Comparison of ENCODE assay signal across 8 cellular contexts in genomic region chr14:24241829-24242443, GRCh38. TPM values are rescaled to one million over a fixed set of nuclear protein-coding genes. Genes with fewer than 3 reads are reported as not detected.
DNase-seq lines count a peak whose midpoint lies in the region; ATAC-seq, FAIRE-seq and TF ChIP-seq lines count a peak whose summit lies in the region.

No MANE protein-coding gene starts in this region.

- TF ChIP-seq POLR2A in heart left ventricle (IDR thresholded peaks at IDR 0.05): no peak

- CTCF ChIA-PET in SK-N-SH (lab: Yijun Ruan, JAX): interaction anchor here (0.7 to 12.0 kb wide), 31 partner anchors 9 to 195 kb away, joined by 3 to 191 read pairs (median 7); partner anchors contain the start of genes CHMP4A, CIDEB, DHRS1 and GMPR2

- DNase-seq in GM06990 (ENCODE audit: extremely low read depth, insufficient read length): peak; percentile 96
- DNase-seq in H9: peak; percentile 94
- DNase-seq in LoVo (ENCODE audit: low spot score): peak; percentile 95
- DNase-seq in SK-N-SH: peak; percentile 96
- peak; percentile 93 for DNase-seq in activated naive CD8-positive, alpha-beta T cell treated with anti-CD3 and anti-CD28 coated beads, Interleukin-2, amount 50 U/mL, for 24 hours
- DNase-seq in heart left ventricle: peak; percentile 92 to 96 (median 95)
- peak; percentile 97 for DNase-seq in posterior vena cava (ENCODE audit: low spot score)
- peak; percentile 97 for DNase-seq in urothelium cell line (ENCODE audit: low spot score)

- TF ChIP-seq CTCF in GM06990 (IDR thresholded peaks at IDR 0.05; ENCODE audit: insufficient read depth, low read length, poor library complexity, severe bottlenecking) (peak; percentile 25), H9 (conservative IDR thresholded peaks at IDR 0.05) (peak; percentile 63), SK-N-SH (IDR thresholded peaks at IDR 0.05) (peak; percentile 40), heart left ventricle (IDR thresholded peaks at IDR 0.05) (peak; percentile 52 to 75 (median 64))

- H4K5ac ChIP-seq in H9 (ENCODE audit: insufficient read length, low read depth, low read length): no peak overlapping the region

- no peaks in the 10 kb centered on the region for H3K9me3 Mint-ChIP-seq in H9
- H3K9me3 Mint-ChIP-seq in activated naive CD8-positive, alpha-beta T cell treated with anti-CD3 and anti-CD28 coated beads, Interleukin-2, amount 50 U/mL, for 24 hours: no peaks in the 10 kb centered on the region

- H3K23ac ChIP-seq in H9 (ENCODE audit: insufficient read length, low read depth, low read length): no peak overlapping the region

- no peak overlapping the region for H3K56ac ChIP-seq in H9 (ENCODE audit: insufficient read length, low read depth, low read length)

- H3K4me2 ChIP-seq in H9 (ENCODE audit: insufficient read depth, insufficient read length, low read length) (peak overlapping the region; percentile 47), SK-N-SH (peak overlapping the region; percentile 95)

- H3K9me2 ChIP-seq in SK-N-SH: no peaks in the 10 kb centered on the region

- H3K36me3 ChIP-seq in GM06990 (ENCODE audit: control insufficient read depth, insufficient read depth, low read length) (peaks cover 32% of the 10 kb centered on the region), SK-N-SH (replicated peaks in 1 of 2; ENCODE audit: control insufficient read depth in 1 of 2, insufficient read depth in 2 of 2, low read length in 1 of 2) (peaks cover 33 to 39% of the 10 kb centered on the region in 2 experiments), heart left ventricle (peaks cover 0 to 46% (median 44%) of the 10 kb centered on the region in 9 donors)

- H3K18ac ChIP-seq in H9 (ENCODE audit: insufficient read length, low read depth, low read length): peak overlapping the region; percentile 91

- peaks cover 7% of the 10 kb centered on the region; the same call in 1 of the 2 replicates for H3K27me3 Mint-ChIP-seq in H9 (ENCODE audit: low read depth)
- H3K27me3 Mint-ChIP-seq in activated naive CD8-positive, alpha-beta T cell treated with anti-CD3 and anti-CD28 coated beads, Interleukin-2, amount 50 U/mL, for 24 hours: no peaks in the 10 kb centered on the region

- peak overlapping the region; percentile 84 for H3K14ac ChIP-seq in H9 (ENCODE audit: insufficient read depth, low read length)

- ATAC-seq in activated naive CD8-positive, alpha-beta T cell treated with anti-CD3 and anti-CD28 coated beads, Interleukin-2, amount 50 U/mL, for 24 hours: peak; percentile 82
- peak; percentile 89 to 95 (median 94) for ATAC-seq in heart left ventricle

- no peaks in the 10 kb centered on the region for H3K79me2 ChIP-seq in H9 (ENCODE audit: insufficient read depth, low read length)
- peaks cover 33% of the 10 kb centered on the region for H3K79me2 ChIP-seq in SK-N-SH (ENCODE audit: insufficient read depth)

- H3K27me3 ChIP-seq in GM06990 (replicated peaks; ENCODE audit: control insufficient read depth, insufficient read depth, low read length): no peaks in the 10 kb centered on the region
- no peaks in the 10 kb centered on the region for H3K27me3 ChIP-seq in H9 (ENCODE audit: insufficient read depth, low read length)
- no peaks in the 10 kb centered on the region for H3K27me3 ChIP-seq in SK-N-SH (ENCODE audit: insufficient read depth)
- H3K27me3 ChIP-seq in heart left ventricle: no peaks in the 10 kb centered on the region

- peaks cover 19% of the 10 kb centered on the region for H3F3A ChIP-seq in SK-N-SH (replicated peaks; ENCODE audit: insufficient read depth)

- intact Hi-C loops in heart left ventricle (cut with DNase I): loop anchor here (1.0 to 10.0 kb wide), 10 partner anchors 10 to 195 kb away; partner anchors contain the start of genes DHRS1 (in 2 of the 10), NOP9 (in 2 of the 10), CHMP4A (in 1 of the 10) and GMPR2 (in 1 of the 10)
- intact Hi-C loops in posterior vena cava (cut with DNase I): loop anchor here in 1 of 2 donors (2.0 kb wide), 1 partner anchor 55 kb away; no protein-coding TSS in a partner anchor

- H4K8ac ChIP-seq in H9 (replicated peaks; ENCODE audit: insufficient read length, low read depth, low read length): no peak overlapping the region

- no peak overlapping the region for H2BK15ac ChIP-seq in H9 (ENCODE audit: low read depth, low read length)

- no peak overlapping the region for H3T11ph ChIP-seq in H9 (ENCODE audit: low read length)

- POLR2A ChIA-PET in SK-N-SH (lab: Yijun Ruan, JAX): interaction anchor here (0.6 to 2.5 kb wide), 16 partner anchors 9 to 1235 kb away, joined by 3 to 27 read pairs (median 6); partner anchors contain the start of genes CHMP4A, CIDEB, DHRS1 and GMPR2

- peak overlapping the region; percentile 99 to 100 (median 100) for H3K27ac Mint-ChIP-seq in H9
- H3K27ac Mint-ChIP-seq in activated naive CD8-positive, alpha-beta T cell treated with anti-CD3 and anti-CD28 coated beads, Interleukin-2, amount 50 U/mL, for 24 hours: peak overlapping the region; percentile 97

- peak overlapping the region; percentile 92 to 96 for H3K4me3 Mint-ChIP-seq in H9
- H3K4me3 Mint-ChIP-seq in activated naive CD8-positive, alpha-beta T cell treated with anti-CD3 and anti-CD28 coated beads, Interleukin-2, amount 50 U/mL, for 24 hours: peak overlapping the region; percentile 90

- H4K20me1 ChIP-seq in H9 (ENCODE audit: control insufficient read depth, insufficient read depth, insufficient read length) (peaks cover 2% of the 10 kb centered on the region), SK-N-SH (ENCODE audit: insufficient read depth) (no peaks in the 10 kb centered on the region)

- H2BK120ac ChIP-seq in H9 (ENCODE audit: low read depth, low read length, poor library complexity, severe bottlenecking): no peak overlapping the region

- peaks cover 26 to 43% (median 38%) of the 10 kb centered on the region in 3 experiments; a peak in 6 of 7 replicates for H3K36me3 Mint-ChIP-seq in H9 (ENCODE audit: insufficient read depth in 1 of 3, low read depth in 3 of 3)
- H3K36me3 Mint-ChIP-seq in activated naive CD8-positive, alpha-beta T cell treated with anti-CD3 and anti-CD28 coated beads, Interleukin-2, amount 50 U/mL, for 24 hours (ENCODE audit: low read depth): peaks cover 31% of the 10 kb centered on the region

- FAIRE-seq in urothelium cell line (lab: Jason Lieb, UNC): no peak

- H3K4me1 Mint-ChIP-seq in H9: peaks cover 11 to 12% of the 10 kb centered on the region in 2 experiments
- H3K4me1 Mint-ChIP-seq in activated naive CD8-positive, alpha-beta T cell treated with anti-CD3 and anti-CD28 coated beads, Interleukin-2, amount 50 U/mL, for 24 hours: peaks cover 68% of the 10 kb centered on the region

- H4K91ac ChIP-seq in H9 (ENCODE audit: insufficient read length, low read depth, low read length): no peak overlapping the region

- H2BK5ac ChIP-seq in H9 (ENCODE audit: insufficient read length, low read length): no peak overlapping the region

- H3K27ac ChIP-seq in H9 (ENCODE audit: insufficient read length, low read depth, low read length): no peak overlapping the region
- H3K27ac ChIP-seq in SK-N-SH (ENCODE audit: low read depth in 2 of 2, low read length in 1 of 2): peak overlapping the region; percentile 96
- H3K27ac ChIP-seq in heart left ventricle: peak overlapping the region; percentile 92 to 100 (median 98)

- H2AK5ac ChIP-seq in H9 (ENCODE audit: insufficient read length, low read length): no peak overlapping the region

- H2BK20ac ChIP-seq in H9 (ENCODE audit: low read depth, low read length, poor library complexity, severe bottlenecking): no peak overlapping the region

- H3K79me1 ChIP-seq in H9 (ENCODE audit: insufficient read depth, low read depth, low read length, poor library complexity, severe bottlenecking): no peaks in the 10 kb centered on the region

- no CpG with 5 or more reads among the region's 39 CpGs for WGBS in H9 (ENCODE audit: extremely low coverage, insufficient read length, low lambda C conversion rate)
- 2% methylated on average over 38 of the region's 39 CpGs for WGBS in SK-N-SH (ENCODE audit: low lambda C conversion rate)
- WGBS in heart left ventricle, 4 donors: 2 to 3% (median 2%) methylated on average over 26 to 39 of the region's 39 CpGs

- TF ChIP-seq EP300 in SK-N-SH (IDR thresholded peaks at IDR 0.05; ENCODE audit: borderline replicate concordance in 1 of 2, low read depth in 1 of 2, low read length in 1 of 2): no peak

- H2AFZ ChIP-seq in H9 (ENCODE audit: low read length) (no peak overlapping the region), SK-N-SH (ENCODE audit: low read depth) (peak overlapping the region; percentile 80; the same call in 1 of the 2 replicates)

- TF ChIP-seq RAD21 in SK-N-SH (IDR thresholded peaks at IDR 0.05; ENCODE audit: low read length): no peak

- H3K4me1 ChIP-seq in H9 (ENCODE audit: insufficient read depth, low read length): no peaks in the 10 kb centered on the region
- H3K4me1 ChIP-seq in SK-N-SH (ENCODE audit: control insufficient read depth in 1 of 2, insufficient read depth in 2 of 2, low read depth in 1 of 2, low read length in 1 of 2): peaks cover 26% of the 10 kb centered on the region in 2 experiments; a peak in 2 of 4 replicates
- H3K4me1 ChIP-seq in heart left ventricle: peaks cover 16 to 59% (median 42%) of the 10 kb centered on the region in 12 donors

- H3K9ac ChIP-seq in H9 (ENCODE audit: extremely low read depth, insufficient read length, low read length): peak overlapping the region; percentile 75
- peak overlapping the region; percentile 92 for H3K9ac ChIP-seq in SK-N-SH

- no peak overlapping the region for H2BK12ac ChIP-seq in H9 (ENCODE audit: insufficient read length, low read depth, low read length)

- H3K9me3 ChIP-seq in H9 (ENCODE audit: control insufficient read depth, low read depth, low read length) (no peaks in the 10 kb centered on the region), SK-N-SH (no peaks in the 10 kb centered on the region), heart left ventricle (no peaks in the 10 kb centered on the region)

- no peak overlapping the region for H3K4ac ChIP-seq in H9 (ENCODE audit: low read depth, low read length)

- H3K4me3 ChIP-seq in GM06990 (replicated peaks; ENCODE audit: low read depth, low read length): peak overlapping the region; percentile 73
- H3K4me3 ChIP-seq in SK-N-SH (ENCODE audit: low read depth in 2 of 2, low read length in 1 of 2): peak overlapping the region; percentile 68 to 94
- H3K4me3 ChIP-seq in heart left ventricle: peak overlapping the region; percentile 42 to 94 (median 72)

- H3K23me2 ChIP-seq in H9 (ENCODE audit: insufficient read length, low read depth, low read length, poor library complexity, severe bottlenecking): peaks cover 6% of the 10 kb centered on the region

RNA-seq across cellular contexts. Expression of gene TINF2, which starts 0.5 kb away (rescaled TPM):
- 41.3 and 47.6 TPM in 2 replicates for total RNA-seq in H9 (2021)
- 38.3 and 42.2 TPM in 2 replicates for polyA plus RNA-seq in SK-N-SH (2012; rRNA removed)
- 40.0 and 41.1 TPM in 2 replicates for polyA plus RNA-seq in SK-N-SH (2012; cell fraction: cytosol; rRNA removed)
- 61.8 and 64.1 TPM in 2 replicates for polyA plus RNA-seq in SK-N-SH (2012; cell fraction: nucleus; rRNA removed)
- 10 to 100 TPM; 34.5 to 58.1 (median 42.6) TPM for total RNA-seq in heart left ventricle
- polyA plus RNA-seq in heart left ventricle: 10 to 100 TPM; 16.1 to 55.4 TPM
- total RNA-seq in posterior vena cava: 10 to 100 TPM; 77.8 to 85.1 TPM

RNA-seq across cellular contexts. Expression of gene GMPR2, which starts 9.2 kb away (rescaled TPM):
- total RNA-seq in H9 (2021) (84.7 and 86.9 TPM in 2 replicates), heart left ventricle (10 to 100 TPM; 23.9 to 55.9 (median 32.8) TPM), posterior vena cava (10 to 100 TPM; 34.4 to 42.0 TPM)
- polyA plus RNA-seq in SK-N-SH (2012; rRNA removed) (97.0 and 149 TPM in 2 replicates), heart left ventricle (10 to 100 TPM; 26.6 to 28.1 TPM)
- polyA plus RNA-seq in SK-N-SH (2012; cell fraction: cytosol; rRNA removed): 113 and 123 TPM in 2 replicates
- 95.3 and 158 TPM in 2 replicates for polyA plus RNA-seq in SK-N-SH (2012; cell fraction: nucleus; rRNA removed)

RNA-seq across cellular contexts. Expression of gene NEDD8, which starts 9.8 kb away (rescaled TPM):
- total RNA-seq in H9 (2021) (214 and 225 TPM in 2 replicates), heart left ventricle (100 to 1,000 TPM; 174 to 217 (median 197) TPM), posterior vena cava (100 to 1,000 TPM; 121 to 125 TPM)
- polyA plus RNA-seq in SK-N-SH (2012; rRNA removed) (465 and 534 TPM in 2 replicates), heart left ventricle (100 to 1,000 TPM; 276 to 287 TPM)
- 571 and 857 TPM in 2 replicates for polyA plus RNA-seq in SK-N-SH (2012; cell fraction: cytosol; rRNA removed)
- 102 and 143 TPM in 2 replicates for polyA plus RNA-seq in SK-N-SH (2012; cell fraction: nucleus; rRNA removed)

RNA-seq across cellular contexts. Expression of gene TGM1, which starts 21.0 kb away (rescaled TPM):
- total RNA-seq in H9 (2021): 1.8 and 2.9 TPM in 2 replicates
- 2.7 and 3.0 TPM in 2 replicates for polyA plus RNA-seq in SK-N-SH (2012; rRNA removed)
- polyA plus RNA-seq in SK-N-SH (2012; cell fraction: cytosol; rRNA removed): 0.84 and 1.4 TPM in 2 replicates
- 15.5 and 26.3 TPM in 2 replicates for polyA plus RNA-seq in SK-N-SH (2012; cell fraction: nucleus; rRNA removed)
- total RNA-seq in heart left ventricle: 10 to 100 TPM in 1 of 9 donors, 1 to 10 TPM in 3, under 1 TPM in 2, not detected in 3; 0.52 to 38.9 (median 1.0) TPM
- polyA plus RNA-seq in heart left ventricle: under 1 TPM; 0.61 to 0.69 TPM
- total RNA-seq in posterior vena cava: 1 to 10 TPM in 1 of 2 donors, under 1 TPM in 1; 0.14 to 1.7 TPM

RNA-seq across cellular contexts. Expression of gene MDP1, which starts 26.1 kb away (rescaled TPM):
- total RNA-seq in H9 (2021) (18.8 and 19.0 TPM in 2 replicates), heart left ventricle (10 to 100 TPM; 12.8 to 22.6 (median 15.5) TPM), posterior vena cava (10 to 100 TPM; 22.1 to 23.1 TPM)
- polyA plus RNA-seq in SK-N-SH (2012; rRNA removed) (36.4 and 36.7 TPM in 2 replicates), heart left ventricle (10 to 100 TPM; 20.8 to 26.5 TPM)
- 33.8 and 34.0 TPM in 2 replicates for polyA plus RNA-seq in SK-N-SH (2012; cell fraction: cytosol; rRNA removed)
- 42.4 and 50.9 TPM in 2 replicates for polyA plus RNA-seq in SK-N-SH (2012; cell fraction: nucleus; rRNA removed)
